In the genomic region with DNA sequence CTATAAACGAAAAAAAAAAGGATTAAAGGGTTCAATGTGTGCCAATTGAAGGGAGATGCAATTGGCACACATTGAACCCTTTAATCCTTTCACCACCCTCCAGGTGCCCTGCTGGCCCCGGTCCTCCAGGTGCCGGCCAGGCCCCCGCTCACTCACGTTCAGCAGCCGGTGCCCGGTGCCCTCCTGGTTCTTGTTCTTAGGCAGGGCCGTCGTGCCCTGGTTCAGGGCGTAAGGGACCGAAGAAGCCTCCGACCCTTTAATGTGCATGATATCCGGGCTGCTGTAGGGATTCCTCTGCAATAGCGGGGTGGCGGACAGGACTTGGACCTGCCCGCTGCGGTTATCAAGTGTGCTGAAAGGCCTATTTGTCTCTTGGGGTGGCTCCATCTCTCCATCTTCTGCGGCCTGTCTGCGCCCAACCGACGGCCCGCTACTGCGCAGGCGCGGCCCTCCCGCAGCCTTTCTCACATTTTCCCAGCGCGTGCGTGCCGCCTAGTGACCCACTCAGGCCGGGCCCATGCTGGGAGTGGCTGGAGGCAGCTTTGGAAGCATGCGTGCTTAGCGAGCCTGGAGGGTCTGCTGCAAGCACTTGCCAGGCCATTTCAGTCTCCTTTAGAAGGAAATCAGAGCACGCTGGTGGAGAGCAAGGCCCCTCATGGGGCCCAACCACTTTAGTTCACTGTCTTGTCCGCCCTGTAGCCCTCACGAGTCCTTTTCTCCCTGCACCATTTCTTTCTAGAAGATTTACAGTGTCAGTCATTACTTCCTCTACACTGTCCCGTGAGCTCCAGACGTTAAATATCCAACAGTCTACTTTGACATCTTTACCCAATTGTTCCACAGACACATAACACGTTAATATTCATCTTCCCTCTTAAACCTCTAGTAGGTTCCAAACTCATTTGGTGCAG, we compare ENCODE assay signal across 9 cellular contexts. TPM values are rescaled to one million over a fixed set of nuclear protein-coding genes. Genes with fewer than 3 reads are reported as not detected.
DNase-seq lines count a peak whose midpoint lies in the region; FAIRE-seq and TF ChIP-seq lines count a peak whose summit lies in the region.
"Had no signal": no experiment of that assay in that cellular context is flagged by ENCODE, and none has a peak within 500 bp of the region (broad histone marks: within the 10 kb centered on the region; RNA-seq: fewer than 3 reads in every experiment).

No MANE protein-coding gene starts in this region.

- no peak for FAIRE-seq in H54 (lab: Jason Lieb, UNC)
- FAIRE-seq: colon had no signal

- H3K9me3 Mint-ChIP-seq in osteocyte (ENCODE audit: unreplicated experiment) (peaks cover 13% of the 10 kb centered on the region), Caco-2 (ENCODE audit: unreplicated experiment) (no peaks in the 10 kb centered on the region)

- H3K27me3 ChIP-seq in muscle layer of colon (ENCODE audit: control insufficient read depth in 1 of 2, insufficient read depth in 2 of 2, low read length in 2 of 2): no peaks in the 10 kb centered on the region
- no peaks in the 10 kb centered on the region for H3K27me3 ChIP-seq in Caco-2 (replicated peaks; ENCODE audit: control insufficient read depth, insufficient read depth, low read length)

- H3K9me3 ChIP-seq in muscle layer of colon (ENCODE audit: low read length) (no peaks in the 10 kb centered on the region), Caco-2 (no peaks in the 10 kb centered on the region)

- CTCF ChIA-PET in Caco-2 (lab: Charles Lee): no interaction called here

- H3K27me3 Mint-ChIP-seq in osteocyte (ENCODE audit: unreplicated experiment) (peaks cover 16% of the 10 kb centered on the region), Caco-2 (ENCODE audit: insufficient read depth, unreplicated experiment) (no peaks in the 10 kb centered on the region)

- H3K36me3 ChIP-seq in muscle layer of colon (ENCODE audit: insufficient read depth, low read length): no peaks in the 10 kb centered on the region
- no peaks in the 10 kb centered on the region for H3K36me3 ChIP-seq in Caco-2 (ENCODE audit: control insufficient read depth, insufficient read depth, low read length)

- DNase-seq in AG09309 (ENCODE audit: low read depth): no peak
- DNase-seq in NCI-H2171 treated with DMSO at 0.1 percent for 48 hours (lab: John Stamatoyannopoulos, UW): peak; percentile 65
- peak; percentile 48 to 60 for DNase-seq in erythroblast (lab: John Stamatoyannopoulos, UW)
- no peak for DNase-seq in DMS114 treated with DMSO at 0.1 percent for 48 hours (lab: John Stamatoyannopoulos, UW; ENCODE audit: unreplicated experiment)
- no peak for DNase-seq in osteocyte (ENCODE audit: extremely low spot score, unreplicated experiment)
- no peak for DNase-seq in Caco-2
- no peak for DNase-seq in H54 (ENCODE audit: insufficient read length, low spot score)

- H3K27ac Mint-ChIP-seq in osteocyte (ENCODE audit: unreplicated experiment): no peak overlapping the region
- no peak overlapping the region for H3K27ac Mint-ChIP-seq in Caco-2 (ENCODE audit: unreplicated experiment)

- peak; percentile 44 for TF ChIP-seq CTCF in AG09309 (IDR thresholded peaks at IDR 0.05; ENCODE audit: control insufficient read depth, insufficient read depth, low read depth, low read length, missing control alignments)
- no peak for TF ChIP-seq CTCF in osteocyte (IDR thresholded peaks at IDR 0.05)
- no peak for TF ChIP-seq CTCF in Caco-2 (IDR thresholded peaks at IDR 0.05; ENCODE audit: insufficient read depth in 1 of 2, low read depth in 1 of 2, low read length in 1 of 2, severe bottlenecking in 1 of 2, unreplicated experiment in 1 of 2)

- TF ChIP-seq POLR2A in erythroblast (IDR thresholded peaks at IDR 0.05; ENCODE audit: low read length) (no peak), H54 (IDR thresholded peaks at IDR 0.05; ENCODE audit: low read depth, low read length) (no peak)

- POLR2A ChIA-PET in Caco-2 (lab: Charles Lee): no interaction called here

- no peak overlapping the region; the same call in none of the 2 replicates for H3K4me3 ChIP-seq in AG09309 (ENCODE audit: control insufficient read depth, low read depth, low read length)
- H3K4me3 ChIP-seq in muscle layer of colon (ENCODE audit: low read depth in 1 of 2, low read length in 2 of 2): peak overlapping the region; percentile 23 to 35
- H3K4me3 ChIP-seq in Caco-2 (ENCODE audit: low read depth, low read length): no peak overlapping the region

- H3K4me1 Mint-ChIP-seq in osteocyte (ENCODE audit: unreplicated experiment) (peaks cover 13% of the 10 kb centered on the region), Caco-2 (ENCODE audit: low read depth, unreplicated experiment) (no peaks in the 10 kb centered on the region)

- H3K36me3 Mint-ChIP-seq in osteocyte (ENCODE audit: unreplicated experiment): peaks cover 3% of the 10 kb centered on the region
- no peaks in the 10 kb centered on the region for H3K36me3 Mint-ChIP-seq in Caco-2 (ENCODE audit: insufficient read depth, unreplicated experiment)

- no peaks in the 10 kb centered on the region for H3K4me1 ChIP-seq in muscle layer of colon (ENCODE audit: insufficient read depth, low read length)
- H3K4me1 ChIP-seq in Caco-2: no peaks in the 10 kb centered on the region

- intact Hi-C loops in Caco-2 (cut with micrococcal nuclease; ENCODE audit: unreplicated experiment): no loop called here

- H3K27ac ChIP-seq in muscle layer of colon (ENCODE audit: low read depth, low read length): no peak overlapping the region

- H3K9ac ChIP-seq in muscle layer of colon (ENCODE audit: low read length): no peak overlapping the region

- H3K4me3 Mint-ChIP-seq in osteocyte (ENCODE audit: unreplicated experiment) (no peak overlapping the region), Caco-2 (ENCODE audit: unreplicated experiment) (no peak overlapping the region)

- BruUV-seq in Caco-2 (replicated peaks; lab: Mats Ljungman, UMichigan): no TSS peak

RNA-seq across cellular contexts. Expression of gene TMEM237, which starts 24.3 kb away (rescaled TPM):
- total RNA-seq in osteocyte: 37.9 and 38.6 TPM in 2 replicates
- 21.1 and 26.5 TPM in 2 replicates for total RNA-seq in Caco-2 (2022)

Comparison
In these comparisons a context has a peak if more than half of its experiments do, and no peak if none do; other contexts are left out.
1. DNase-seq: peak in NCI-H2171 treated with DMSO at 0.1 percent for 48 hours (single experiment) and erythroblast (2 of 2); none in AG09309 (single experiment), DMS114 treated with DMSO at 0.1 percent for 48 hours (single experiment), osteocyte (single experiment), Caco-2 (0 of 2) and H54 (single experiment).
2. H3K4me3 ChIP-seq: peak in muscle layer of colon (2 of 2); none in AG09309 (single experiment) and Caco-2 (single experiment).